In the genomic region with DNA sequence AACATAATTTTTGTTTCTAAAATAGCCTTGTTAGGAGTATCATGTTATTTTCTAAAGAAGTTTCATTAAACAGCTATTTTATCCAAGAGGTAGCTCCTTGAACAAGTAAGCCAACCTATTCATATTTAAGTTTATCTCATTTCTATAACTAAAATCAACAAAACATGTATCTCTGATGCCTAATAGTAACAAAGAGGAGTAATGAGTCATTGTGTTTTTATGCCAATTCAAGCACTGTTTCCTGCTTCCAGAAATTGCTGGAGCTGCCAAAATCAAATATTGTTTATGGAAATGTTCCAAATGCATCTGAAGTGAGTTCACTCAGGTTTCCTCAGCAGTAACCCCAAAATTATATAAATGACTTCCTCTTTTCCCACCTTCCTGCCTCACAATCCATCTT, we compare ENCODE assay signal across 8 cellular contexts.
DNase-seq lines count a peak whose midpoint lies in the region; ATAC-seq and TF ChIP-seq lines count a peak whose summit lies in the region.
"Not testable (repeated sequence)": the region's sequence is repeated elsewhere in the genome, so short reads cannot be mapped to it uniquely, and the experiment has no call there.

No MANE protein-coding gene starts in this region.

- not testable (repeated sequence) for H3K4me2 ChIP-seq in fibroblast of lung (ENCODE audit: extremely low read depth, insufficient read depth, low read length)

- H3K79me2 ChIP-seq in fibroblast of lung (ENCODE audit: control insufficient read depth, insufficient read depth, low read length), result not testable (repeated sequence)

- H3K36me3 Mint-ChIP-seq in T-helper 17 cell (ENCODE audit: low read depth), result peaks cover 24% of the 10 kb centered on the region
- peaks cover 30% of the 10 kb centered on the region for H3K36me3 Mint-ChIP-seq in MCF 10A (ENCODE audit: insufficient read depth, unreplicated experiment)

- not testable (repeated sequence) for BruUV-seq in MCF 10A (replicated peaks; lab: Mats Ljungman, UMichigan)

- peak; percentile 9 for DNase-seq in EL
- DNase-seq in M059J (ENCODE audit: low read depth), result peak; percentile 5
- not testable (repeated sequence) for DNase-seq in T-helper 17 cell
- peak; percentile 23 for DNase-seq in MCF 10A (ENCODE audit: unreplicated experiment)
- DNase-seq in choroid plexus epithelial cell (ENCODE audit: low read depth), result peak; percentile 21
- peak; percentile 13 to 14 for DNase-seq in fibroblast of lung (ENCODE audit: low read depth in 2 of 2)
- DNase-seq in fibroblast of the aortic adventitia (ENCODE audit: low read depth), result peak; percentile 15
- peak; percentile 1 for DNase-seq in renal cortical epithelial cell (ENCODE audit: low read depth)

- H2AFZ ChIP-seq in fibroblast of lung (ENCODE audit: low read length), result not testable (repeated sequence)

- not testable (repeated sequence) for H3K36me3 ChIP-seq in fibroblast of lung (ENCODE audit: control insufficient read depth, insufficient read depth, low read length)

- not testable (repeated sequence) for H3K4me3 Mint-ChIP-seq in T-helper 17 cell; MCF 10A (ENCODE audit: unreplicated experiment)

- not testable (repeated sequence) for H3K4me1 ChIP-seq in fibroblast of lung (ENCODE audit: control insufficient read depth, extremely low read depth, insufficient read depth, low read length)

- not testable (repeated sequence) for H3K27me3 Mint-ChIP-seq in T-helper 17 cell; MCF 10A (ENCODE audit: insufficient read depth, unreplicated experiment)

- not testable (repeated sequence) for ATAC-seq in T-helper 17 cell

- H3K9ac ChIP-seq in fibroblast of lung (ENCODE audit: insufficient read depth, low read length), result not testable (repeated sequence)

- H3K27ac ChIP-seq in fibroblast of lung (ENCODE audit: insufficient read depth, low read length), result not testable (repeated sequence)

- not testable (repeated sequence) for H3K4me1 Mint-ChIP-seq in T-helper 17 cell
- peaks cover 18% of the 10 kb centered on the region for H3K4me1 Mint-ChIP-seq in MCF 10A (ENCODE audit: insufficient read depth, unreplicated experiment)

- intact Hi-C loops in MCF 10A (cut with micrococcal nuclease), result not testable (repeated sequence)

- H3K27me3 ChIP-seq in fibroblast of lung (ENCODE audit: control insufficient read depth, insufficient read depth, low read length), result not testable (repeated sequence)

- H3K9me3 Mint-ChIP-seq in MCF 10A (ENCODE audit: unreplicated experiment), result not testable (repeated sequence)

- H3K4me3 ChIP-seq in choroid plexus epithelial cell (ENCODE audit: low read depth, low read length); fibroblast of lung (replicated peaks in 1 of 4; ENCODE audit: control extremely low read depth in 1 of 4, insufficient read depth in 1 of 4, low read depth in 3 of 4, low read length in 4 of 4); fibroblast of the aortic adventitia (ENCODE audit: low read depth, low read length): not testable (repeated sequence)

- CTCF ChIA-PET in MCF 10A (lab: Yijun Ruan, JAX), result not testable (repeated sequence)

- not testable (repeated sequence) for TF ChIP-seq CTCF in MCF 10A (IDR thresholded peaks at IDR 0.05; ENCODE audit: unreplicated experiment); choroid plexus epithelial cell (conservative IDR thresholded peaks at IDR 0.05; ENCODE audit: low read depth, low read length); fibroblast of lung (conservative IDR thresholded peaks at IDR 0.05 in 1 of 2, IDR thresholded peaks at IDR 0.05 in 1 of 2; ENCODE audit: low read depth in 1 of 2, low read length in 2 of 2); fibroblast of the aortic adventitia (IDR thresholded peaks at IDR 0.05; ENCODE audit: insufficient read depth, low read length)

- peak overlapping the region; percentile 16 for H3K27ac Mint-ChIP-seq in T-helper 17 cell
- H3K27ac Mint-ChIP-seq in MCF 10A (ENCODE audit: low read depth, unreplicated experiment), result not testable (repeated sequence)

- H3K9me3 ChIP-seq in T-helper 17 cell (ENCODE audit: control insufficient read depth, low read length, poor library complexity, severe bottlenecking); fibroblast of lung (ENCODE audit: control insufficient read depth, insufficient read depth, low read depth, low read length): not testable (repeated sequence)

- POLR2A ChIA-PET in MCF 10A (lab: Yijun Ruan, JAX), result not testable (repeated sequence)

- not testable (repeated sequence) for H4K20me1 ChIP-seq in fibroblast of lung (ENCODE audit: control insufficient read depth, extremely low read depth, insufficient read depth, low read length)
